In genomic region chr12:91637789-91638624, GRCh38 we compare ENCODE assay signal across 21 cellular contexts.
DNase-seq lines count a peak whose midpoint lies in the region; ATAC-seq and TF ChIP-seq lines count a peak whose summit lies in the region.
"Had no signal": no experiment of that assay in that cellular context is flagged by ENCODE, and none has a peak within 500 bp of the region (broad histone marks: within the 10 kb centered on the region; RNA-seq: fewer than 3 reads in every experiment).

No MANE protein-coding gene starts in this region.

- no peak for DNase-seq in DND-41
- peak; percentile 75 for DNase-seq in NCI-H146 (lab: John Stamatoyannopoulos, UW)
- peak; percentile 47 for DNase-seq in PC-3
- DNase-seq in mucosa of descending colon = no peak
- DNase-seq in 8988T = no peak
- DNase-seq in DMS79 treated with DMSO at 0.1 percent for 48 hours (lab: John Stamatoyannopoulos, UW) = no peak
- DNase-seq: BE2C; CD8-positive, alpha-beta memory T cell; DMS 273 treated with DMSO at 0.1 percent for 48 hours; Karpas-422; NCI-H1092 treated with DMSO at 0.1 percent for 48 hours; NCI-H1436; NCI-H2029; NCI-H446; NCI-H524 treated with DMSO at 0.1 percent for 48 hours; SHP77 had no signal

- intact Hi-C loops in PC-3 (cut with micrococcal nuclease) (no loop called here), mucosa of descending colon (cut with DNase I, micrococcal nuclease) (no loop called here)

- TF ChIP-seq CTCF in DND-41 (IDR thresholded peaks at IDR 0.05; ENCODE audit: borderline replicate concordance, extremely low read depth, low read length, poor library complexity, severe bottlenecking) (no peak), PC-3 (conservative IDR thresholded peaks at IDR 0.05; ENCODE audit: low read depth, low read length) (no peak), mucosa of descending colon (IDR thresholded peaks at IDR 0.05) (no peak)

- H3K9ac ChIP-seq in DND-41 (ENCODE audit: low read depth, low read length) = no peak overlapping the region
- no peak overlapping the region for H3K9ac ChIP-seq in PC-3 (ENCODE audit: low read length)

- H3K4me3 ChIP-seq in DND-41 (ENCODE audit: low read depth in 1 of 2, low read length in 2 of 2) (no peak overlapping the region), PC-3 (ENCODE audit: low read length) (no peak overlapping the region), mucosa of descending colon (no peak overlapping the region)

- H3K9me3 ChIP-seq in DND-41 (ENCODE audit: insufficient read depth, low read length, severe bottlenecking) = no peaks in the 10 kb centered on the region
- H3K9me3 ChIP-seq in PC-3 (ENCODE audit: low read length) = no peaks in the 10 kb centered on the region
- H3K9me3 ChIP-seq in mucosa of descending colon = no peaks in the 10 kb centered on the region
- H3K9me3 ChIP-seq: BE2C had no signal

- BruUV-seq in PC-3 (replicated peaks; lab: Mats Ljungman, UMichigan) = no TSS peak

- H3F3A ChIP-seq in PC-3 (ENCODE audit: low read length, unreplicated experiment) = no peaks in the 10 kb centered on the region

- H3K4me1 ChIP-seq in DND-41 (ENCODE audit: insufficient read depth, low read length) (no peaks in the 10 kb centered on the region; the same call in 1 of the 2 replicates), PC-3 (ENCODE audit: insufficient read depth, low read length) (peaks cover 3% of the 10 kb centered on the region; the same call in 1 of the 2 replicates), mucosa of descending colon (ENCODE audit: low read depth) (no peaks in the 10 kb centered on the region)
- H3K4me1 ChIP-seq: BE2C had no signal

- H4K20me1 ChIP-seq in DND-41 (ENCODE audit: insufficient read depth, low read length) (no peaks in the 10 kb centered on the region), PC-3 (ENCODE audit: low read length) (no peaks in the 10 kb centered on the region)

- no peaks in the 10 kb centered on the region for H3K9me2 ChIP-seq in PC-3 (replicated peaks; ENCODE audit: low read length)

- POLR2A ChIA-PET in PC-3 (lab: Charles Lee; ENCODE audit: unreplicated experiment) = no interaction called here

- CTCF ChIA-PET in PC-3 (lab: Charles Lee) = interaction anchor here (0.6 kb wide), 1 partner anchor 503 kb away, joined by 6 read pairs; no protein-coding TSS in a partner anchor

- H3K27me3 ChIP-seq in DND-41 (ENCODE audit: insufficient read depth, low read length, poor library complexity) = no peaks in the 10 kb centered on the region
- H3K27me3 ChIP-seq in PC-3 (ENCODE audit: low read length) = no peaks in the 10 kb centered on the region
- H3K27me3 ChIP-seq: BE2C had no signal

- H3K27ac ChIP-seq in DND-41 (ENCODE audit: low read length) = no peak overlapping the region
- H3K27ac ChIP-seq in PC-3 (ENCODE audit: low read length) = no peak overlapping the region
- H3K27ac ChIP-seq: RWPE1 had no signal

- peak; percentile 58; the same call in 1 of the 3 replicates for ATAC-seq in DND-41 (ENCODE audit: insufficient read depth, low read depth)
- peak; percentile 76 for ATAC-seq in PC-3
- ATAC-seq in mucosa of descending colon = peak; percentile 72
- no peak for ATAC-seq in HG03135 (IDR thresholded peaks at IDR 0.05; ENCODE audit: unreplicated experiment)
- ATAC-seq in GM19035 (IDR thresholded peaks at IDR 0.05; ENCODE audit: unreplicated experiment) = no peak
- ATAC-seq: HCT116, Panc1 had no signal

- H3K79me2 ChIP-seq in DND-41 (ENCODE audit: insufficient read depth, low read length) (no peaks in the 10 kb centered on the region), PC-3 (ENCODE audit: low read length) (no peaks in the 10 kb centered on the region)

- H3K4me2 ChIP-seq in DND-41 (ENCODE audit: insufficient read depth, low read length) (no peak overlapping the region), PC-3 (ENCODE audit: low read length) (peak overlapping the region; percentile 10; the same call in 1 of the 2 replicates)

- H3K36me3 ChIP-seq in DND-41 (ENCODE audit: insufficient read depth, low read length) (no peaks in the 10 kb centered on the region), PC-3 (ENCODE audit: low read depth, low read length) (no peaks in the 10 kb centered on the region), mucosa of descending colon (ENCODE audit: low read depth) (no peaks in the 10 kb centered on the region)
- H3K36me3 ChIP-seq: BE2C had no signal

- H2AFZ ChIP-seq in DND-41 (ENCODE audit: low read depth, low read length) (no peak overlapping the region), PC-3 (ENCODE audit: low read length) (no peak overlapping the region)

Comparison
In these comparisons a context has a peak if more than half of its experiments do, and no peak if none do; other contexts are left out.
1. ATAC-seq: peak in DND-41 (single experiment), PC-3 (single experiment) and mucosa of descending colon (single experiment); none in HG03135 (single experiment) and GM19035 (single experiment).
2. DNase-seq: peak in NCI-H146 (single experiment) and PC-3 (single experiment); none in DND-41 (single experiment), mucosa of descending colon (0 of 3), 8988T (single experiment) and DMS79 treated with DMSO at 0.1 percent for 48 hours (single experiment).